9 cellular contexts compared by ENCODE assay signal in genomic region chr1:211735208-211736170, GRCh38.
A peak's percentile ranks its signal among the peaks of the same experiment; 100 is the strongest.
DNase-seq lines count a peak whose midpoint lies in the region; ATAC-seq and TF ChIP-seq lines count a peak whose summit lies in the region.
"Had no signal": no experiment of that assay in that cellular context is flagged by ENCODE, and none has a peak within 500 bp of the region (broad histone marks: within the 10 kb centered on the region; RNA-seq: fewer than 3 reads in every experiment).

No MANE protein-coding gene starts in this region.

- no peaks in the 10 kb centered on the region for H3K27me3 Mint-ChIP-seq in activated CD4-positive, alpha-beta T cell treated with anti-CD3 and anti-CD28 coated beads, Interleukin-2, amount 10 ng/mL, durations not matched to agents 7 days and 5 days

- no peak for TF ChIP-seq CTCF in left ventricle myocardium inferior (IDR thresholded peaks at IDR 0.05; ENCODE audit: borderline replicate concordance)

- H3K4me3 ChIP-seq in right cardiac atrium (ENCODE audit: low read length) (no peak overlapping the region), left ventricle myocardium inferior (no peak overlapping the region), aorta (ENCODE audit: low read length in 2 of 2) (no peak overlapping the region)

- DNase-seq in right cardiac atrium (peak in 2 of 3 donors; percentile 24 to 58), left ventricle myocardium inferior (no peak), amygdala (lab: John Stamatoyannopoulos, UW) (peak in 51 of 56 donors; percentile 16 to 87 (median 67)), islet precursor cell (peak; percentile 99), aorta (peak in 1 of 2 donors; percentile 49)
- no peak for DNase-seq in activated CD4-positive, alpha-beta T cell treated with anti-CD3 and anti-CD28 coated beads, Interleukin-2, amount 10 ng/mL, durations not matched to agents 7 days and 5 days
- no peak for DNase-seq in activated effector memory CD4-positive, alpha-beta T cell treated with anti-CD3 and anti-CD28 coated beads, Interleukin-2, amount 50 U/mL, for 16 hours
- DNase-seq: DND-41 had no signal

- H3K36me3 Mint-ChIP-seq in activated CD4-positive, alpha-beta T cell treated with anti-CD3 and anti-CD28 coated beads, Interleukin-2, amount 10 ng/mL, durations not matched to agents 7 days and 5 days (ENCODE audit: low read depth) = no peaks in the 10 kb centered on the region

- no peak overlapping the region for H3K27ac Mint-ChIP-seq in activated CD4-positive, alpha-beta T cell treated with anti-CD3 and anti-CD28 coated beads, Interleukin-2, amount 10 ng/mL, durations not matched to agents 7 days and 5 days

- 64% methylated on average over 22 of the region's 22 CpGs for WGBS in right cardiac atrium
- 63 to 69% methylated on average over 22 of the region's 22 CpGs for WGBS in aorta, 2 donors

- H3K9me3 Mint-ChIP-seq in activated CD4-positive, alpha-beta T cell treated with anti-CD3 and anti-CD28 coated beads, Interleukin-2, amount 10 ng/mL, durations not matched to agents 7 days and 5 days = no peaks in the 10 kb centered on the region

- H3K4me1 ChIP-seq in right cardiac atrium (ENCODE audit: control insufficient read depth, insufficient read depth, low read length) (no peaks in the 10 kb centered on the region), left ventricle myocardium inferior (no peaks in the 10 kb centered on the region), aorta (ENCODE audit: control insufficient read depth in 1 of 2, insufficient read depth in 2 of 2, low read length in 2 of 2) (no peaks in the 10 kb centered on the region)

- POLR2A ChIA-PET in activated CD4-positive, alpha-beta T cell treated with anti-CD3 and anti-CD28 coated beads, Interleukin-2, amount 10 ng/mL, durations not matched to agents 7 days and 5 days (lab: Charles Lee) = no interaction called here

- peaks cover 32% of the 10 kb centered on the region for H3K4me1 Mint-ChIP-seq in activated CD4-positive, alpha-beta T cell treated with anti-CD3 and anti-CD28 coated beads, Interleukin-2, amount 10 ng/mL, durations not matched to agents 7 days and 5 days

- H3K27ac ChIP-seq in right cardiac atrium (ENCODE audit: low read length) (no peak overlapping the region), left ventricle myocardium inferior (replicated peaks) (no peak overlapping the region), aorta (ENCODE audit: low read depth in 1 of 2, low read length in 2 of 2) (no peak overlapping the region)

- H3K36me3 ChIP-seq in left ventricle myocardium inferior = no peaks in the 10 kb centered on the region
- H3K36me3 ChIP-seq in aorta (ENCODE audit: control insufficient read depth in 1 of 2, insufficient read depth in 2 of 2, low read length in 1 of 2) = no peaks in the 10 kb centered on the region

- intact Hi-C loops in right cardiac atrium (cut with DNase I) (no loop called here), left ventricle myocardium inferior (cut with micrococcal nuclease) (no loop called here), aorta (cut with DNase I) (no loop called here)

- no peaks in the 10 kb centered on the region for H3K9me3 ChIP-seq in right cardiac atrium (ENCODE audit: control insufficient read depth, low read length)
- no peaks in the 10 kb centered on the region for H3K9me3 ChIP-seq in left ventricle myocardium inferior (replicated peaks)
- no peaks in the 10 kb centered on the region for H3K9me3 ChIP-seq in aorta (ENCODE audit: control insufficient read depth, low read length)

- CTCF ChIA-PET in activated CD4-positive, alpha-beta T cell treated with anti-CD3 and anti-CD28 coated beads, Interleukin-2, amount 10 ng/mL, durations not matched to agents 7 days and 5 days (lab: Charles Lee) = no interaction called here

- ATAC-seq in right cardiac atrium (peak; percentile 30 to 53), aorta (ENCODE audit: low FRiP score) (peak; percentile 55)
- ATAC-seq in activated CD4-positive, CD25-positive, alpha-beta regulatory T cell treated with anti-CD3 and anti-CD28 coated beads, Interleukin-2, amount 50 U/mL, for 24 hours = no peak

- H3K27me3 ChIP-seq in right cardiac atrium (ENCODE audit: control insufficient read depth, insufficient read depth) (no peaks in the 10 kb centered on the region), left ventricle myocardium inferior (ENCODE audit: low read depth) (peaks cover 33% of the 10 kb centered on the region), aorta (ENCODE audit: control insufficient read depth in 1 of 2, insufficient read depth in 2 of 2, low read length in 1 of 2) (no peaks in the 10 kb centered on the region)

- H3K4me3 Mint-ChIP-seq in activated CD4-positive, alpha-beta T cell treated with anti-CD3 and anti-CD28 coated beads, Interleukin-2, amount 10 ng/mL, durations not matched to agents 7 days and 5 days = no peak overlapping the region

Comparison
In these comparisons a context has a peak if more than half of its experiments do, and no peak if none do; other contexts are left out.
1. DNase-seq: peak in right cardiac atrium (2 of 3), amygdala (51 of 56) and islet precursor cell (single experiment); none in left ventricle myocardium inferior (single experiment), activated CD4-positive, alpha-beta T cell treated with anti-CD3 and anti-CD28 coated beads, Interleukin-2, amount 10 ng/mL, durations not matched to agents 7 days and 5 days (single experiment) and activated effector memory CD4-positive, alpha-beta T cell treated with anti-CD3 and anti-CD28 coated beads, Interleukin-2, amount 50 U/mL, for 16 hours (single experiment).
2. ATAC-seq: peak in right cardiac atrium (2 of 2) and aorta (single experiment); none in activated CD4-positive, CD25-positive, alpha-beta regulatory T cell treated with anti-CD3 and anti-CD28 coated beads, Interleukin-2, amount 50 U/mL, for 24 hours (0 of 2).